ENCODE assay signal across 23 cellular contexts in genomic region chr15:88997531-88997930, GRCh38.
"Had no signal": no experiment of that assay in that cellular context is flagged by ENCODE, and none has a peak within 500 bp of the region (broad histone marks: within the 10 kb centered on the region; RNA-seq: fewer than 3 reads in every experiment).

No MANE protein-coding gene starts in this region.

- H3K9me2 ChIP-seq: SK-N-SH had no signal

- H3K36me3 ChIP-seq: MG63 had no signal

- H3K4me3 ChIP-seq: MG63 had no signal

- FAIRE-seq: HTR-8/SVneo had no signal

- H3K9me3 ChIP-seq: MG63, SK-N-SH had no signal

- DNase-seq: Karpas-422, KG1, MG63, NCI-H1092, NCI-H1105 treated with DMSO at 0.1 percent for 48 hours, NCI-H1417 treated with DMSO at 0.1 percent for 48 hours, NCI-H146, NCI-H1694 treated with DMSO at 0.1 percent for 48 hours, NCI-H1930, NCI-H2081, NCI-H2107, NCI-H2227 treated with DMSO at 0.1 percent for 48 hours, NCI-H446, NCI-H510A, NCI-H524 treated with DMSO at 0.1 percent for 48 hours, NCI-H69, NCI-H774, SHP77, SK-N-SH, SW 1271 had no signal

- H3K27ac ChIP-seq: HL-60, RWPE1 had no signal

- H3K27me3 ChIP-seq: MG63 had no signal

- H3K9ac ChIP-seq: SK-N-SH had no signal

- H3K4me2 ChIP-seq: SK-N-SH had no signal
